16 cellular contexts compared by ENCODE assay signal in the genomic region with DNA sequence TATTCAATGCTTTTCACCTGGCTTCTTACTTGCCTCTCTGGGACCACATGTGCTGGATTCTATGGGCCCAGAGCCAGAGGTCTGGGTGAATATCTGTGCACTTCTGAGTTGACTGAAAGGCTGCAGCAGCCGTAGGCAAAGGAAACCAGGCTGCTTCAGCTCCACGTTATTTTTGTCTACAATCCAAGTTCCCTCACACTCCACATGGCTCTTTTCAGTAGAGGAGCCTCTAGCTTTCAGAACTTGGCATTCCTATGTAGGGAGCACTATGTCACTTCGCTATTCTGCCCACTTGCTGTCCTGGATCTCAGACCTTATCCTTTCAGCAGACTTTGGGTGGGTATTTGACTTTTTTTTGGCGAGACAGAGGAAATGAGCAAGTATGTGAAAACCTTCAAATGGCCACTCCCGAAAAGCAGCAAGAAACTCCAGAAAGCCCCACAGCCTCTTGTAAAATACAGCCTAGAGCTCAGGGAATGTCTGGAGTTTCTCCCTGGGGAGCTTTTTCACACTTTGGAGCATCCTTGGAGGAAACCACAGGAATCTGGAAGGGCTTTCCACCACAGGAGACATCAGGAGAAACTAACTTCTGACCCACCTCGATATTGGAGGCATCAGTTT.
DNase-seq lines count a peak whose midpoint lies in the region; ATAC-seq and TF ChIP-seq lines count a peak whose summit lies in the region.
"Had no signal": no experiment of that assay in that cellular context is flagged by ENCODE, and none has a peak within 500 bp of the region (broad histone marks: within the 10 kb centered on the region; RNA-seq: fewer than 3 reads in every experiment).

No MANE protein-coding gene starts in this region.

- no peak for ATAC-seq in GM21786 (IDR thresholded peaks at IDR 0.05; ENCODE audit: unreplicated experiment)
- ATAC-seq: effector memory CD8-positive, alpha-beta T cell; pancreas; stimulated activated naive CD8-positive, alpha-beta T cell treated with anti-CD3 and anti-CD28 coated beads, Interleukin-15, Interleukin-2, amounts not matched to agents 100 U/mL and 50 U/mL, for 24 hours had no signal

- H3K27me3 Mint-ChIP-seq in activated CD4-positive, alpha-beta T cell treated with anti-CD3 and anti-CD28 coated beads, Interleukin-2, amount 10 ng/mL, durations not matched to agents 24 days and 14 days, result peaks cover 2% of the 10 kb centered on the region
- H3K27me3 Mint-ChIP-seq: CD4-positive, alpha-beta T cell had no signal

- no peaks in the 10 kb centered on the region for H3K4me1 Mint-ChIP-seq in activated CD4-positive, alpha-beta T cell treated with anti-CD3 and anti-CD28 coated beads, Interleukin-2, amount 10 ng/mL, durations not matched to agents 24 days and 14 days

- DNase-seq in GM03348 (ENCODE audit: low spot score) (peak; percentile 69), cardiac fibroblast (ENCODE audit: low read depth in 2 of 2) (peak; percentile 74 to 84), hepatic stellate cell (ENCODE audit: low spot score) (peak; percentile 60), smooth muscle cell of the brain vasculature (ENCODE audit: low read depth, low spot score) (peak; percentile 45), NCI-H1930 (lab: John Stamatoyannopoulos, UW) (no peak), hypothalamus (lab: John Stamatoyannopoulos, UW) (no peak)
- DNase-seq in activated CD4-positive, alpha-beta T cell treated with anti-CD3 and anti-CD28 coated beads, Interleukin-2, amount 10 ng/mL, durations not matched to agents 24 days and 14 days, result no peak
- DNase-seq: activated T-cell treated with anti-CD3 and anti-CD28 coated beads, Interleukin-2, amount 50 U/mL, for 48 hours; CD4-positive, alpha-beta T cell; effector memory CD8-positive, alpha-beta T cell; NCI-H1092; OCI-M1; pancreas; stimulated activated naive CD8-positive, alpha-beta T cell treated with anti-CD3 and anti-CD28 coated beads, Interleukin-15, Interleukin-2, amounts not matched to agents 100 U/mL and 50 U/mL, for 24 hours had no signal

- intact Hi-C loops in activated CD4-positive, alpha-beta T cell treated with anti-CD3 and anti-CD28 coated beads, Interleukin-2, amount 10 ng/mL, durations not matched to agents 24 days and 14 days (cut with micrococcal nuclease), result no loop called here

- no peak overlapping the region for H3K27ac Mint-ChIP-seq in activated CD4-positive, alpha-beta T cell treated with anti-CD3 and anti-CD28 coated beads, Interleukin-2, amount 10 ng/mL, durations not matched to agents 24 days and 14 days
- H3K27ac Mint-ChIP-seq: CD4-positive, alpha-beta T cell; effector memory CD8-positive, alpha-beta T cell; T-helper 1 cell treated with Interleukin-12 subunit alpha and Interleukin-12 subunit beta and Interleukin-4 antibody, amounts not matched to agents 30 μg/mL and 1 μg/mL, for 36 hours had no signal

- no peak for TF ChIP-seq CTCF in cardiac fibroblast (IDR thresholded peaks at IDR 0.05; ENCODE audit: low read depth, low read length)

- no peak overlapping the region for H3K4me3 Mint-ChIP-seq in activated CD4-positive, alpha-beta T cell treated with anti-CD3 and anti-CD28 coated beads, Interleukin-2, amount 10 ng/mL, durations not matched to agents 24 days and 14 days
- H3K4me3 Mint-ChIP-seq: CD4-positive, alpha-beta T cell; effector memory CD8-positive, alpha-beta T cell; T-helper 1 cell treated with Interleukin-12 subunit alpha and Interleukin-12 subunit beta and Interleukin-4 antibody, amounts not matched to agents 30 μg/mL and 1 μg/mL, for 36 hours had no signal

- H3K4me3 ChIP-seq in cardiac fibroblast (replicated peaks in 1 of 2; ENCODE audit: low read depth in 2 of 2, low read length in 2 of 2), result no peak overlapping the region
- H3K4me3 ChIP-seq: pancreas had no signal

- no peaks in the 10 kb centered on the region for H3K36me3 Mint-ChIP-seq in activated CD4-positive, alpha-beta T cell treated with anti-CD3 and anti-CD28 coated beads, Interleukin-2, amount 10 ng/mL, durations not matched to agents 24 days and 14 days (ENCODE audit: low read depth)

- H3K9me3 Mint-ChIP-seq in activated CD4-positive, alpha-beta T cell treated with anti-CD3 and anti-CD28 coated beads, Interleukin-2, amount 10 ng/mL, durations not matched to agents 24 days and 14 days, result no peaks in the 10 kb centered on the region
- H3K9me3 Mint-ChIP-seq: CD4-positive, alpha-beta T cell; effector memory CD8-positive, alpha-beta T cell; T-helper 1 cell treated with Interleukin-12 subunit alpha and Interleukin-12 subunit beta and Interleukin-4 antibody, amounts not matched to agents 30 μg/mL and 1 μg/mL, for 36 hours had no signal

Comparison
In these comparisons a context has a peak if more than half of its experiments do, and no peak if none do; other contexts are left out.
1. DNase-seq: peak in GM03348 (single experiment), cardiac fibroblast (2 of 2), hepatic stellate cell (single experiment) and smooth muscle cell of the brain vasculature (single experiment); none in NCI-H1930 (0 of 2), activated CD4-positive, alpha-beta T cell treated with anti-CD3 and anti-CD28 coated beads, Interleukin-2, amount 10 ng/mL, durations not matched to agents 24 days and 14 days (single experiment) and hypothalamus (0 of 51).